Comparison of ENCODE assay signal across 11 cellular contexts in the genomic region with DNA sequence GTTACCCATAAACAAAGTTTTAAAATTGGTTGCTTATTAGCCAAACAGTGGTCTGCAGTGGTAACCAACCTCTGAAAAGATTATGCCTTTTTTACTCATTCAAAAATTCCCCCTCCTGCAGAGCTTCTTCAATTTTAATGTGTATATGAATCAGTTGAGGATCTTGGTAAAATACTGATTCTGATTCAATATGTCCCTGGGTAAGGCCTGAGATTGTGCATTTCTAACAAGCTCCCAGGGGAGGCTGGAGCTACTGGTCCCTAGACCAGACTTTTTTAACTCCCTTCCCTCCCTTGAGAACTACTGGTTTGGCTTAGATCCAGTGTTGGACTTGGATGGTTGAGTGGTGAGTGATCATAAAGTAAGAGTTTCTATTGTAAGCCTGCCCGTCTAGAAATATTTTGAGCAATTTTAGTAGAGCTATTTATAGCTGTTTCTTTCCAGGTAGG.
DNase-seq lines count a peak whose midpoint lies in the region; ATAC-seq, FAIRE-seq and TF ChIP-seq lines count a peak whose summit lies in the region.
"Had no signal": no experiment of that assay in that cellular context is flagged by ENCODE, and none has a peak within 500 bp of the region (broad histone marks: within the 10 kb centered on the region; RNA-seq: fewer than 3 reads in every experiment).

No MANE protein-coding gene starts in this region.

- H3K79me1 ChIP-seq in mesendoderm (ENCODE audit: low read length), result no peaks in the 10 kb centered on the region

- H2AK5ac ChIP-seq in mesendoderm (ENCODE audit: low read length), result no peak overlapping the region

- H3K79me2 ChIP-seq in mesendoderm (ENCODE audit: control insufficient read depth, insufficient read depth, low read length), result no peaks in the 10 kb centered on the region

- H3K9me3 ChIP-seq in WERI-Rb-1 (ENCODE audit: severe bottlenecking), result no peaks in the 10 kb centered on the region

- peak; percentile 69 for FAIRE-seq in RCC 7860 (lab: Jason Lieb, UNC)

- no peak overlapping the region for H4K5ac ChIP-seq in mesendoderm (ENCODE audit: low read length)

- no peak overlapping the region for H3K4me3 ChIP-seq in WERI-Rb-1 (ENCODE audit: low read depth, low read length)
- no peak overlapping the region for H3K4me3 ChIP-seq in mesendoderm (ENCODE audit: low read length)

- peak; percentile 60 for ATAC-seq in HG02642 (IDR thresholded peaks at IDR 0.05; ENCODE audit: poor library complexity, unreplicated experiment)
- no peak for ATAC-seq in omental fat pad (ENCODE audit: low FRiP score)
- ATAC-seq: naive thymus-derived CD8-positive, alpha-beta T cell had no signal

- TF ChIP-seq CTCF in GM13976 (IDR thresholded peaks at IDR 0.05; ENCODE audit: borderline replicate concordance, control extremely low read depth, extremely low read depth, insufficient read depth, missing control alignments) (no peak), WERI-Rb-1 (IDR thresholded peaks at IDR 0.05; ENCODE audit: low read depth, low read length) (no peak), omental fat pad (IDR thresholded peaks at IDR 0.05) (no peak)

- no peak overlapping the region for H3K4me2 ChIP-seq in mesendoderm (ENCODE audit: low read length)

- H3K18ac ChIP-seq in mesendoderm (ENCODE audit: low read length), result no peak overlapping the region

- CTCF ChIA-PET in HEK293T (lab: Yijun Ruan, JAX), result interaction anchor here (0.6 kb wide), 1 partner anchor 624 kb away, joined by 3 read pairs; no protein-coding TSS in a partner anchor

- DNase-seq in GM13976 (ENCODE audit: low spot score), result peak; percentile 20
- peak; percentile 53 for DNase-seq in RCC 7860 (ENCODE audit: low spot score)
- DNase-seq in iPS-NIHi11 (ENCODE audit: low spot score), result peak; percentile 5
- DNase-seq in HEK293T (ENCODE audit: extremely low spot score), result no peak
- DNase-seq in WERI-Rb-1, result no peak
- no peak for DNase-seq in mesendoderm
- DNase-seq in omental fat pad (ENCODE audit: low spot score), result no peak
- DNase-seq: effector memory CD4-positive, alpha-beta T cell; naive thymus-derived CD8-positive, alpha-beta T cell; NCI-H446 treated with DMSO at 0.1 percent for 48 hours had no signal

- H3K27ac ChIP-seq in WERI-Rb-1, result no peak overlapping the region
- H3K27ac ChIP-seq in mesendoderm (ENCODE audit: low read depth, low read length), result no peak overlapping the region

- no peak overlapping the region for H3K56ac ChIP-seq in mesendoderm (ENCODE audit: low read length)

- WGBS in mesendoderm (ENCODE audit: extremely low coverage, insufficient coverage, low lambda C conversion rate), result no CpG with 5 or more reads among the region's 1 CpG

- H3K23ac ChIP-seq in mesendoderm (ENCODE audit: low read length), result no peak overlapping the region

- in situ Hi-C loops in GM13976 (cut with MboI; ENCODE audit: low sequenced_read_pairs, unreplicated experiment), result no loop called here

- H3K27me3 ChIP-seq in WERI-Rb-1 (ENCODE audit: insufficient read depth, low read depth, severe bottlenecking) (no peaks in the 10 kb centered on the region), mesendoderm (ENCODE audit: insufficient read depth, low read length, poor library complexity) (no peaks in the 10 kb centered on the region)

- no peak overlapping the region for H2BK5ac ChIP-seq in mesendoderm (ENCODE audit: low read length)

- H2BK15ac ChIP-seq in mesendoderm (replicated peaks; ENCODE audit: low read depth), result no peak overlapping the region

- H4K8ac ChIP-seq in mesendoderm (ENCODE audit: low read depth, low read length), result no peak overlapping the region

- H2BK120ac ChIP-seq in mesendoderm (ENCODE audit: low read depth, low read length), result no peak overlapping the region

- POLR2A ChIA-PET in HEK293T (lab: Yijun Ruan, JAX), result no interaction called here

- no peaks in the 10 kb centered on the region for H3K4me1 ChIP-seq in mesendoderm (ENCODE audit: control insufficient read depth, low read depth, low read length)

- no peak overlapping the region for H3K4ac ChIP-seq in mesendoderm (ENCODE audit: low read depth, low read length)

- no peak overlapping the region for H3K9ac ChIP-seq in mesendoderm (ENCODE audit: low read length)

- H3K36me3 ChIP-seq in WERI-Rb-1 (no peaks in the 10 kb centered on the region), mesendoderm (ENCODE audit: control insufficient read depth, insufficient read depth, low read length) (no peaks in the 10 kb centered on the region)

TF ChIP-seq in HEK293T, 16 proteins besides CTCF, POLR2A, EP300 and RAD21:
- TF ChIP-seq SUZ12 (IDR thresholded peaks at IDR 0.05), result no peak
- TF ChIP-seq LEF1 (IDR thresholded peaks at IDR 0.05; ENCODE audit: borderline replicate concordance), result no peak
- no peak for TF ChIP-seq L3MBTL2 (conservative IDR thresholded peaks at IDR 0.05)
- TF ChIP-seq, protein P1, sequence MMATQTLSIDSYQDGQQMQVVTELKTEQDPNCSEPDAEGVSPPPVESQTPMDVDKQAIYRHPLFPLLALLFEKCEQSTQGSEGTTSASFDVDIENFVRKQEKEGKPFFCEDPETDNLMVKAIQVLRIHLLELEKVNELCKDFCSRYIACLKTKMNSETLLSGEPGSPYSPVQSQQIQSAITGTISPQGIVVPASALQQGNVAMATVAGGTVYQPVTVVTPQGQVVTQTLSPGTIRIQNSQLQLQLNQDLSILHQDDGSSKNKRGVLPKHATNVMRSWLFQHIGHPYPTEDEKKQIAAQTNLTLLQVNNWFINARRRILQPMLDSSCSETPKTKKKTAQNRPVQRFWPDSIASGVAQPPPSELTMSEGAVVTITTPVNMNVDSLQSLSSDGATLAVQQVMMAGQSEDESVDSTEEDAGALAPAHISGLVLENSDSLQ (IDR thresholded peaks at IDR 0.05), result no peak
- TF ChIP-seq NFRKB (IDR thresholded peaks at IDR 0.05), result no peak
- TF ChIP-seq BHLHE40 (IDR thresholded peaks at IDR 0.05; ENCODE audit: borderline replicate concordance), result no peak
- TF ChIP-seq FOXM1 (IDR thresholded peaks at IDR 0.05; ENCODE audit: borderline replicate concordance), result no peak
- no peak for TF ChIP-seq HDGF (IDR thresholded peaks at IDR 0.05; ENCODE audit: borderline replicate concordance)
- TF ChIP-seq SP1 (IDR thresholded peaks at IDR 0.05), result no peak
TF ChIP-seq in HEK293T: peak in this region for 0.

Comparison
In these comparisons a context has a peak if more than half of its experiments do, and no peak if none do; other contexts are left out.
1. DNase-seq: peak in GM13976 (single experiment), RCC 7860 (single experiment) and iPS-NIHi11 (single experiment); none in HEK293T (single experiment), WERI-Rb-1 (single experiment), mesendoderm (single experiment) and omental fat pad (single experiment).